Comparison of ENCODE assay signal across 28 cellular contexts in the genomic region with DNA sequence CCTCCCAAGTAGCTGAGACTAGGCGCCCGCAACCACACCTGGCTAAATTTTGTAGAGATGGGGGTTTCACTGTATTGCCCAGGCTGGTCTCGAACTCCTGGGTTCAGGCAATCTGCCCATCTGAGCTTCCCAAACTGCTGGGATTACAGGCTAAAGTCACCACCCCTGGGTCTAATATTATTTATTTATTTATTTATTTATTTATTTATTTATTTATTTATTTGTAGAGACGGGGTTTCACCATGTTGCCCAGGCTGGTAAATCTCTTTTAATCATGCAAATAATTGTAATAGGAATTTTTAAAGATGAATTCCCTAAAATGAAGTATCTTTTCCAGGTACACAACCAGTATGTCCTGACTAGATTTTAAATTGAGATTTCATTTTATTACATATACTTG.
"Had no signal": no experiment of that assay in that cellular context is flagged by ENCODE, and none has a peak within 500 bp of the region (broad histone marks: within the 10 kb centered on the region; RNA-seq: fewer than 3 reads in every experiment).

No MANE protein-coding gene starts in this region.

- DNase-seq: natural killer cell; occipital lobe; ovary; posterior cingulate gyrus; psoas muscle; right cardiac atrium; right lobe of liver; sigmoid colon; small intestine; stimulated activated CD4-positive, alpha-beta T cell treated with anti-CD3 and anti-CD28 coated beads, Interleukin-12 subunit alpha, Interleukin-12 subunit beta, amount 100 ng/mL, for 4 hours; stimulated activated CD4-positive, alpha-beta T cell treated with anti-CD3 and anti-CD28 coated beads, Interleukin-1b, Interleukin-23, amount 100 ng/mL, for 48 hours; stimulated activated CD4-positive, alpha-beta T cell treated with anti-CD3 and anti-CD28 coated beads, Interleukin-4, amount 100 ng/mL, for 1 hour; stimulated activated CD4-positive, alpha-beta T cell treated with anti-CD3 and anti-CD28 coated beads, Interleukin-4, amount 100 ng/mL, for 4 hours; stimulated activated CD8-positive, alpha-beta memory T cell treated with anti-CD3 and anti-CD28 coated beads, Interleukin-4, amount 100 ng/mL, for 48 hours; stimulated activated naive CD4-positive, alpha-beta T cell; stimulated activated naive CD8-positive, alpha-beta T cell treated with anti-CD3 and anti-CD28 coated beads, Interleukin-15, amount 100 ng/mL, for 72 hours; stimulated activated naive CD8-positive, alpha-beta T cell treated with anti-CD3 and anti-CD28 coated beads, Interleukin-15, Interleukin-2, amounts not matched to agents 100 U/mL and 50 U/mL, for 24 hours; substantia nigra; testis; tibial artery; transverse colon; upper lobe of right lung had no signal

- H3K4me1 ChIP-seq: neural progenitor cell, parathyroid adenoma, psoas muscle, right lobe of liver, sigmoid colon, suprapubic skin, testis, tibial artery, transverse colon, upper lobe of right lung, vagina had no signal

- H3K4me3 ChIP-seq: neural progenitor cell, ovary, psoas muscle, right lobe of liver, sigmoid colon, suprapubic skin, testis, tibial artery, transverse colon, upper lobe of right lung, vagina had no signal

- H3K4me2 ChIP-seq: neural progenitor cell had no signal

- H3K36me3 ChIP-seq: neural progenitor cell, ovary, right lobe of liver, sigmoid colon, suprapubic skin, tibial artery, transverse colon, upper lobe of right lung, vagina had no signal

- FAIRE-seq: urothelium cell line had no signal

- H3K9ac ChIP-seq: neural progenitor cell, parathyroid adenoma had no signal

- ATAC-seq: natural killer cell; psoas muscle; right cardiac atrium; right lobe of liver; stimulated activated memory B cell treated with anti-CD40 and anti-IgM and Interleukin-4, amounts not matched to agents 10 μg/mL and 1 μg/mL and 100 μg/mL, for 72 hours; stimulated activated naive CD8-positive, alpha-beta T cell treated with anti-CD3 and anti-CD28 coated beads, Interleukin-15, amount 100 ng/mL, for 72 hours; stimulated activated naive CD8-positive, alpha-beta T cell treated with anti-CD3 and anti-CD28 coated beads, Interleukin-15, Interleukin-2, amounts not matched to agents 100 U/mL and 50 U/mL, for 24 hours; upper lobe of right lung had no signal

- H3K9me3 ChIP-seq: ovary, psoas muscle, right lobe of liver, sigmoid colon, suprapubic skin, testis, tibial artery, transverse colon, upper lobe of right lung, vagina had no signal

- H3K27ac ChIP-seq: neural progenitor cell, ovary, parathyroid adenoma, psoas muscle, right lobe of liver, sigmoid colon, suprapubic skin, testis, tibial artery, transverse colon, upper lobe of right lung, vagina had no signal
